Comparison of ENCODE assay signal across 24 cellular contexts in genomic region chr10:69843923-69844322, GRCh38. TPM values are rescaled to one million over a fixed set of nuclear protein-coding genes. Genes with fewer than 3 reads are reported as not detected.
"Had no signal": no experiment of that assay in that cellular context is flagged by ENCODE, and none has a peak within 500 bp of the region (broad histone marks: within the 10 kb centered on the region; RNA-seq: fewer than 3 reads in every experiment).

No MANE protein-coding gene starts in this region.

- H3K27me3 ChIP-seq: body of pancreas, colonic mucosa, gastroesophageal sphincter, ovary, thyroid gland, upper lobe of left lung had no signal

- ATAC-seq: activated CD4-positive, alpha-beta T cell treated with anti-CD3 and anti-CD28 coated beads for 36 hours; body of pancreas; gastroesophageal sphincter; left ventricle myocardium superior; stimulated activated naive B cell treated with anti-CD40 and anti-IgM and Interleukin-4, amounts not matched to agents 10 μg/mL and 1 μg/mL and 100 μg/mL, for 72 hours had no signal

- DNase-seq: activated CD4-positive, alpha-beta T cell treated with anti-CD3 and anti-CD28 coated beads for 36 hours; activated CD4-positive, alpha-beta T cell treated with anti-CD3 and anti-CD28 coated beads, Interleukin-2, amount 50 U/mL, for 4 hours; activated CD4-positive, CD25-positive, alpha-beta regulatory T cell; activated effector memory CD4-positive, alpha-beta T cell treated with Interleukin-2 at 50 U/mL for 16 hours; activated naive CD4-positive, alpha-beta T cell treated with Interleukin-2 at 50 U/mL for 16 hours; activated T-cell treated with anti-CD3 and anti-CD28 coated beads for 4 hours; anterior cingulate cortex; body of pancreas; cerebellar nuclear complex; colonic mucosa; effector CD8-positive, alpha-beta T cell; erythroblast; hypothalamus; kidney glomerular epithelial cell; left ventricle myocardium superior; ovary; stimulated activated CD4-positive, alpha-beta T cell treated with anti-CD3 and anti-CD28 coated beads, Interleukin-15, amount 100 ng/mL, for 24 hours; stimulated activated CD4-positive, alpha-beta T cell treated with anti-CD3 and anti-CD28 coated beads, Interleukin-2, amount 100 ng/mL, for 24 hours; stimulated activated naive B cell treated with anti-CD40 and anti-IgM and Interleukin-4, amounts not matched to agents 10 μg/mL and 1 μg/mL and 100 μg/mL, for 72 hours; stomach; T-helper 1 cell; thyroid gland; upper lobe of left lung had no signal

- H3K4me3 ChIP-seq: body of pancreas, colonic mucosa, gastroesophageal sphincter, ovary, stomach, thyroid gland, upper lobe of left lung had no signal

- H3K27ac ChIP-seq: body of pancreas, colonic mucosa, gastroesophageal sphincter, ovary, thyroid gland, upper lobe of left lung had no signal

- H3K36me3 ChIP-seq: colonic mucosa, gastroesophageal sphincter, ovary, stomach, thyroid gland, upper lobe of left lung had no signal

- H3K4me1 ChIP-seq: body of pancreas, colonic mucosa had no signal

- H3K9me3 ChIP-seq: body of pancreas, colonic mucosa, gastroesophageal sphincter, ovary, stomach, thyroid gland, upper lobe of left lung had no signal

RNA-seq across cellular contexts. Expression of gene COL13A1, which starts 42.2 kb away (rescaled TPM):
- total RNA-seq: activated CD4-positive, alpha-beta T cell treated with anti-CD3 and anti-CD28 coated beads for 36 hours had no signal
